ENCODE assay signal across 24 cellular contexts in genomic region chr14:100539319-100539645, GRCh38.
"Had no signal": no experiment of that assay in that cellular context is flagged by ENCODE, and none has a peak within 500 bp of the region (broad histone marks: within the 10 kb centered on the region; RNA-seq: fewer than 3 reads in every experiment).

No MANE protein-coding gene starts in this region.

- ATAC-seq: heart left ventricle; left lung; lower lobe of right lung; right lobe of liver; stimulated activated effector memory CD8-positive, alpha-beta T cell treated with anti-CD3 and anti-CD28 coated beads, Interleukin-12 subunit alpha, Interleukin-12 subunit beta, amount 100 ng/mL, for 72 hours; stimulated activated naive CD8-positive, alpha-beta T cell treated with anti-CD3 and anti-CD28 coated beads, Interleukin-15, Interleukin-2, amounts not matched to agents 100 U/mL and 50 U/mL, for 24 hours had no signal

- H3K4me1 Mint-ChIP-seq: stimulated activated effector memory CD8-positive, alpha-beta T cell treated with anti-CD3 and anti-CD28 coated beads, Interleukin-12 subunit alpha, Interleukin-12 subunit beta, amount 100 ng/mL, for 72 hours had no signal

- H3K27ac ChIP-seq: epithelial cell of prostate, esophagus squamous epithelium, heart left ventricle, left lung, lower lobe of right lung, right lobe of liver, suprapubic skin, thyroid gland, upper lobe of left lung, uterus had no signal

- H3K27me3 ChIP-seq: esophagus squamous epithelium, left lung, pancreas, right lobe of liver, suprapubic skin, thyroid gland, upper lobe of left lung, uterus had no signal

- H3K4me1 ChIP-seq: suprapubic skin, thyroid gland, uterus had no signal

- H3K9me3 ChIP-seq: esophagus squamous epithelium, heart left ventricle, left lung, lower lobe of right lung, pancreas, right lobe of liver, suprapubic skin, thyroid gland, upper lobe of left lung, uterus had no signal

- H3K9me3 Mint-ChIP-seq: central memory CD8-positive, alpha-beta T cell; naive B cell; neural crest cell; stimulated activated effector memory CD8-positive, alpha-beta T cell treated with anti-CD3 and anti-CD28 coated beads, Interleukin-12 subunit alpha, Interleukin-12 subunit beta, amount 100 ng/mL, for 72 hours had no signal

- H3K36me3 ChIP-seq: esophagus squamous epithelium, heart left ventricle, lower lobe of right lung, pancreas, right lobe of liver, suprapubic skin, thyroid gland, upper lobe of left lung, uterus had no signal

- H3K4me3 ChIP-seq: esophagus squamous epithelium, heart left ventricle, left lung, lower lobe of right lung, pancreas, right lobe of liver, suprapubic skin, thyroid gland, upper lobe of left lung, uterus had no signal

- H3K36me3 Mint-ChIP-seq: stimulated activated effector memory CD8-positive, alpha-beta T cell treated with anti-CD3 and anti-CD28 coated beads, Interleukin-12 subunit alpha, Interleukin-12 subunit beta, amount 100 ng/mL, for 72 hours had no signal

- H3K27me3 Mint-ChIP-seq: central memory CD8-positive, alpha-beta T cell; naive B cell; progenitor cell of endocrine pancreas had no signal

- H3K27ac Mint-ChIP-seq: naive B cell; progenitor cell of endocrine pancreas; stimulated activated effector memory CD8-positive, alpha-beta T cell treated with anti-CD3 and anti-CD28 coated beads, Interleukin-12 subunit alpha, Interleukin-12 subunit beta, amount 100 ng/mL, for 72 hours had no signal

- DNase-seq: effector memory CD4-positive, alpha-beta T cell; esophagus squamous epithelium; foreskin fibroblast; hippocampal formation; kidney glomerular epithelial cell; mesenchymal stem cell; naive B cell; nucleus accumbens; stimulated activated CD8-positive, alpha-beta memory T cell treated with anti-CD3 and anti-CD28 coated beads, Interleukin-4, amount 100 ng/mL, for 48 hours had no signal

- H3K4me3 Mint-ChIP-seq: central memory CD8-positive, alpha-beta T cell; neural crest cell; stimulated activated effector memory CD8-positive, alpha-beta T cell treated with anti-CD3 and anti-CD28 coated beads, Interleukin-12 subunit alpha, Interleukin-12 subunit beta, amount 100 ng/mL, for 72 hours had no signal
